23 cellular contexts compared by ENCODE assay signal in genomic region chr1:37036667-37037053, GRCh38. TPM values are rescaled to one million over a fixed set of nuclear protein-coding genes. Genes with fewer than 3 reads are reported as not detected.
DNase-seq lines count a peak whose midpoint lies in the region; ATAC-seq and TF ChIP-seq lines count a peak whose summit lies in the region.
"Had no signal": no experiment of that assay in that cellular context is flagged by ENCODE, and none has a peak within 500 bp of the region (broad histone marks: within the 10 kb centered on the region; RNA-seq: fewer than 3 reads in every experiment).

No MANE protein-coding gene starts in this region.

- H3K4ac ChIP-seq in IMR-90 (ENCODE audit: low read depth, low read length) (no peak overlapping the region), mesendoderm (ENCODE audit: low read depth, low read length) (no peak overlapping the region)

- peak overlapping the region in 2 of 5 experiments; percentile 19 to 92 for H3K27ac Mint-ChIP-seq in brain
- H3K27ac Mint-ChIP-seq: activated CD8-positive, alpha-beta T cell treated with anti-CD3 and anti-CD28 coated beads, Interleukin-2, amount 10 ng/mL, durations not matched to agents 7 days and 5 days had no signal

- no peaks in the 10 kb centered on the region for H3K4me1 ChIP-seq in IMR-90 (ENCODE audit: control insufficient read depth, insufficient read depth, low read length)
- H3K4me1 ChIP-seq in mesendoderm (ENCODE audit: control insufficient read depth, low read depth, low read length) = peaks cover 6% of the 10 kb centered on the region
- H3K4me1 ChIP-seq: adrenal gland had no signal

- dilution Hi-C loops in IMR-90 (cut with HindIII; ENCODE audit: low sequenced_read_pairs, unreplicated experiment) = no loop called here

- H2BK15ac ChIP-seq in IMR-90 (ENCODE audit: low read depth, low read length) (no peak overlapping the region), mesendoderm (replicated peaks; ENCODE audit: low read depth) (no peak overlapping the region)

- peak overlapping the region; percentile 14 for H2AFZ ChIP-seq in IMR-90 (replicated peaks; ENCODE audit: low read length, poor library complexity)

- peaks cover 79% of the 10 kb centered on the region for H3K4me1 Mint-ChIP-seq in brain

- intact Hi-C loops in IMR-90 (cut with micrococcal nuclease) = no loop called here

- TF ChIP-seq RAD21 in IMR-90 (IDR thresholded peaks at IDR 0.05; ENCODE audit: low read length) = no peak

- ATAC-seq in IMR-90 (ENCODE audit: low read depth) (no peak), GM21528 (IDR thresholded peaks at IDR 0.05; ENCODE audit: low FRiP score, unreplicated experiment) (no peak), HG02981 (IDR thresholded peaks at IDR 0.05; ENCODE audit: unreplicated experiment) (no peak)
- ATAC-seq: right cardiac atrium had no signal

- H2AK9ac ChIP-seq in IMR-90 (replicated peaks; ENCODE audit: low read depth, low read length, poor library complexity) = no peak overlapping the region

- WGBS in IMR-90 (ENCODE audit: extremely low coverage in 2 of 2, insufficient read length in 1 of 2), 2 experiments = 5% methylated on average over 11 of the region's 13 CpGs; no CpG with 5 or more reads in 1 of the 2 experiments
- WGBS in mesendoderm (ENCODE audit: extremely low coverage, insufficient coverage, low lambda C conversion rate) = no CpG with 5 or more reads among the region's 13 CpGs

- H4K8ac ChIP-seq in IMR-90 (ENCODE audit: low read depth in 2 of 2, low read length in 2 of 2) = no peak overlapping the region
- no peak overlapping the region for H4K8ac ChIP-seq in mesendoderm (ENCODE audit: low read depth, low read length)

- no peak for TF ChIP-seq CTCF in IMR-90 (conservative IDR thresholded peaks at IDR 0.05; ENCODE audit: low read depth, low read length)
- TF ChIP-seq CTCF in brain (conservative IDR thresholded peaks at IDR 0.05) = no peak

- H2BK20ac ChIP-seq in IMR-90 (ENCODE audit: low read depth, low read length) = no peak overlapping the region

- no peaks in the 10 kb centered on the region for H3K36me3 ChIP-seq in IMR-90 (ENCODE audit: control insufficient read depth, insufficient read depth, low read length)
- H3K36me3 ChIP-seq in mesendoderm (ENCODE audit: control insufficient read depth, insufficient read depth, low read length) = no peaks in the 10 kb centered on the region
- H3K36me3 ChIP-seq: adrenal gland, BE2C had no signal

- peaks cover 39% of the 10 kb centered on the region for H3K27me3 ChIP-seq in IMR-90 (ENCODE audit: control insufficient read depth, insufficient read depth, low read length)
- H3K27me3 ChIP-seq in mesendoderm (ENCODE audit: insufficient read depth, low read length, poor library complexity) = peaks cover 23% of the 10 kb centered on the region

- BruUV-seq in IMR-90 (replicated peaks; lab: Mats Ljungman, UMichigan) = no TSS peak

- H3K18ac ChIP-seq in IMR-90 (ENCODE audit: low read depth, low read length) (no peak overlapping the region), mesendoderm (ENCODE audit: low read length) (peak overlapping the region; percentile 4)

- H3K9ac ChIP-seq in IMR-90 (ENCODE audit: low read depth, low read length) (no peak overlapping the region), mesendoderm (ENCODE audit: low read length) (peak overlapping the region; percentile 37)

- CTCF ChIA-PET in IMR-90 (lab: Yijun Ruan, JAX) = no interaction called here

- H3K4me3 Mint-ChIP-seq in brain = peak overlapping the region in 3 of 5 experiments; percentile 22 to 82 (median 79)
- H3K4me3 Mint-ChIP-seq: activated CD8-positive, alpha-beta T cell treated with anti-CD3 and anti-CD28 coated beads, Interleukin-2, amount 10 ng/mL, durations not matched to agents 7 days and 5 days had no signal

- H2AK5ac ChIP-seq in IMR-90 (ENCODE audit: low read depth, low read length) = no peak overlapping the region
- H2AK5ac ChIP-seq in mesendoderm (ENCODE audit: low read length) = no peak overlapping the region

- POLR2A ChIA-PET in IMR-90 (lab: Charles Lee; ENCODE audit: unreplicated experiment) = no interaction called here

- H2BK5ac ChIP-seq in IMR-90 (ENCODE audit: low read depth, low read length, poor library complexity, severe bottlenecking) = no peak overlapping the region
- no peak overlapping the region for H2BK5ac ChIP-seq in mesendoderm (ENCODE audit: low read length)

- H2BK120ac ChIP-seq in IMR-90 (ENCODE audit: low read depth, low read length) (no peak overlapping the region), mesendoderm (ENCODE audit: low read depth, low read length) (no peak overlapping the region)

- H3K14ac ChIP-seq in IMR-90 (replicated peaks; ENCODE audit: low read depth, low read length) = no peak overlapping the region

- H3K36me3 Mint-ChIP-seq in brain = no peaks in the 10 kb centered on the region

- no peak overlapping the region for H3K4me3 ChIP-seq in IMR-90 (ENCODE audit: insufficient read depth, low read depth, low read length)
- no peak overlapping the region for H3K4me3 ChIP-seq in mesendoderm (ENCODE audit: low read length)
- H3K4me3 ChIP-seq: adrenal gland, coronary artery, lung had no signal

- peaks cover 64% of the 10 kb centered on the region for H3K27me3 Mint-ChIP-seq in brain

- no peak overlapping the region for H4K5ac ChIP-seq in IMR-90 (ENCODE audit: low read depth, low read length)
- H4K5ac ChIP-seq in mesendoderm (ENCODE audit: low read length) = no peak overlapping the region

- H3K56ac ChIP-seq in IMR-90 (ENCODE audit: extremely low read depth, insufficient read depth, low read length) (no peak overlapping the region), mesendoderm (ENCODE audit: low read length) (no peak overlapping the region)

- no peak overlapping the region for H3K4me2 ChIP-seq in IMR-90 (ENCODE audit: low read depth, low read length)
- H3K4me2 ChIP-seq in mesendoderm (ENCODE audit: low read length) = peak overlapping the region; percentile 11

- H3K27ac ChIP-seq in IMR-90 (ENCODE audit: insufficient read depth, low read length) (no peak overlapping the region), mesendoderm (ENCODE audit: low read depth, low read length) (no peak overlapping the region)
- H3K27ac ChIP-seq: adrenal gland, coronary artery, RWPE1 had no signal

- H3K79me1 ChIP-seq in IMR-90 (ENCODE audit: low read depth in 1 of 2, low read length in 2 of 2) = no peaks in the 10 kb centered on the region
- no peaks in the 10 kb centered on the region for H3K79me1 ChIP-seq in mesendoderm (ENCODE audit: low read length)

- peaks cover 0 to 9% (median 0%) of the 10 kb centered on the region in 5 experiments for H3K9me3 Mint-ChIP-seq in brain

- no peaks in the 10 kb centered on the region; the same call in 1 of the 2 replicates for H4K20me1 ChIP-seq in IMR-90 (ENCODE audit: insufficient read depth, low read length)

- no peak overlapping the region for H3K23ac ChIP-seq in IMR-90 (ENCODE audit: low read depth, low read length)
- no peak overlapping the region for H3K23ac ChIP-seq in mesendoderm (ENCODE audit: low read length)

- DNase-seq in DMS153 (lab: John Stamatoyannopoulos, UW) = peak; percentile 55
- no peak for DNase-seq in DMS153 treated with DMSO at 0.1 percent for 48 hours (lab: John Stamatoyannopoulos, UW; ENCODE audit: unreplicated experiment)
- no peak for DNase-seq in IMR-90
- DNase-seq in mesendoderm = no peak
- DNase-seq in stimulated activated CD4-positive, alpha-beta T cell treated with anti-CD3 and anti-CD28 coated beads, Interleukin-12 subunit alpha, Interleukin-12 subunit beta, amount 100 ng/mL, for 4 hours = no peak
- DNase-seq: 8988T; activated CD4-positive, CD25-positive, alpha-beta regulatory T cell treated with anti-CD3 and anti-CD28 coated beads, Interleukin-2, amount 50 U/mL, for 72 hours; activated T-cell treated with anti-CD3 and anti-CD28 coated beads, Interleukin-2, amount 50 U/mL, for 1 hour; GDM1; NCI-H226; right cardiac atrium had no signal

- no peaks in the 10 kb centered on the region for H3K9me1 ChIP-seq in IMR-90 (ENCODE audit: insufficient read depth, low read length)

- H4K91ac ChIP-seq in IMR-90 (ENCODE audit: insufficient read depth, low read depth, low read length) = no peak overlapping the region

- in situ Hi-C loops in IMR-90 (cut with MboI; ENCODE audit: low sequenced_read_pairs) = no loop called here

- no peaks in the 10 kb centered on the region for H3K9me3 ChIP-seq in IMR-90 (ENCODE audit: control insufficient read depth, insufficient read depth, low read length)
- H3K9me3 ChIP-seq: adrenal gland, BE2C had no signal

- no peaks in the 10 kb centered on the region for H3K79me2 ChIP-seq in mesendoderm (ENCODE audit: control insufficient read depth, insufficient read depth, low read length)

- no peak for TF ChIP-seq POLR2A in IMR-90 (IDR thresholded peaks at IDR 0.05; ENCODE audit: low read depth, low read length)

TF ChIP-seq in IMR-90, 13 proteins besides CTCF, POLR2A, EP300 and RAD21 (continues in another document):
- TF ChIP-seq SMC3 (IDR thresholded peaks at IDR 0.05; ENCODE audit: low read depth, low read length) (no peak), RFX5 (IDR thresholded peaks at IDR 0.05; ENCODE audit: low read depth, low read length) (no peak), CHD1 (IDR thresholded peaks at IDR 0.05; ENCODE audit: low read depth, low read length) (no peak), MAFK (IDR thresholded peaks at IDR 0.05; ENCODE audit: low read depth, low read length) (no peak), MXI1 (IDR thresholded peaks at IDR 0.05; ENCODE audit: borderline replicate concordance, low read depth, low read length) (no peak), RCOR1 (IDR thresholded peaks at IDR 0.05; ENCODE audit: insufficient replicate concordance, low read length) (no peak), CEBPB (IDR thresholded peaks at IDR 0.05; ENCODE audit: low read depth, low read length) (no peak), BHLHE40 (IDR thresholded peaks at IDR 0.05; ENCODE audit: low read depth, low read length) (no peak), NFE2L2 (IDR thresholded peaks at IDR 0.05; ENCODE audit: low read depth, low read length) (no peak), FOS (IDR thresholded peaks at IDR 0.05; ENCODE audit: low read depth, low read length) (no peak), MAZ (IDR thresholded peaks at IDR 0.05; ENCODE audit: borderline replicate concordance, low read depth, low read length) (no peak)

RNA-seq across cellular contexts. Expression of gene GRIK3, which starts 2.3 kb away (rescaled TPM):
- not detected in 2 replicates for total RNA-seq in IMR-90 (2012; rRNA removed)
- not detected in 2 replicates for polyA plus RNA-seq in IMR-90 (2012; rRNA removed)
- not detected in 2 replicates for polyA plus RNA-seq in IMR-90 (2012; cell fraction: cytosol; rRNA removed)
- polyA plus RNA-seq in IMR-90 (2012; cell fraction: nucleus; rRNA removed; ENCODE audit: low replicate concordance) = not detected in 2 replicates
- 3.3 TPM for polyA plus RNA-seq in brain (ENCODE audit: insufficient read depth, low read depth, low replicate concordance)
- polyA plus RNA-seq in mesendoderm (2013, experiment 1 of 2) = 1.2 TPM
- 1.1 TPM for polyA plus RNA-seq in mesendoderm (2013, experiment 2 of 2)
- total RNA-seq: activated CD8-positive, alpha-beta T cell treated with anti-CD3 and anti-CD28 coated beads, Interleukin-2, amount 10 ng/mL, durations not matched to agents 7 days and 5 days; myocyte; osteoblast had no signal
- polyA plus RNA-seq: keratinocyte had no signal
